Comparison of ENCODE assay signal across 14 cellular contexts in genomic region chr5:36929438-36929837, GRCh38. TPM values are rescaled to one million over a fixed set of nuclear protein-coding genes. Genes with fewer than 3 reads are reported as not detected.
DNase-seq lines count a peak whose midpoint lies in the region; ATAC-seq, FAIRE-seq and TF ChIP-seq lines count a peak whose summit lies in the region.
"Had no signal": no experiment of that assay in that cellular context is flagged by ENCODE, and none has a peak within 500 bp of the region (broad histone marks: within the 10 kb centered on the region; RNA-seq: fewer than 3 reads in every experiment).

No MANE protein-coding gene starts in this region.

- no peaks in the 10 kb centered on the region for H3K36me3 Mint-ChIP-seq in astrocyte (ENCODE audit: low read depth, unreplicated experiment)
- peaks cover 20% of the 10 kb centered on the region for H3K36me3 Mint-ChIP-seq in mesothelial cell of epicardium
- H3K36me3 Mint-ChIP-seq in progenitor cell of endocrine pancreas (ENCODE audit: insufficient read depth), result peaks cover 4% of the 10 kb centered on the region

- RAD21 ChIA-PET in HCT116 (lab: Charles Lee; ENCODE audit: low non-redundant PET in 1 of 2, low total read pairs in 2 of 2, uncharacterized antibody in 2 of 2, unreplicated experiment in 2 of 2), result no interaction called here

- no peak overlapping the region for H3K27ac ChIP-seq in A549
- no peak overlapping the region for H3K27ac ChIP-seq in HCT116 (ENCODE audit: low read depth, low read length)
- H3K27ac ChIP-seq in astrocyte (ENCODE audit: low read depth, low read length), result no peak overlapping the region

- intact Hi-C loops in HCT116 (cut with micrococcal nuclease), result loop anchor here (5.0 kb wide), 1 partner anchor 48 kb away; no protein-coding TSS in a partner anchor

- peaks cover 100% of the 10 kb centered on the region for H3K79me2 ChIP-seq in HCT116 (ENCODE audit: insufficient read depth, low read length)
- peaks cover 99% of the 10 kb centered on the region for H3K79me2 ChIP-seq in astrocyte (ENCODE audit: insufficient read depth, low read length)

- no peak overlapping the region for H3K4me3 Mint-ChIP-seq in astrocyte (ENCODE audit: unreplicated experiment)
- H3K4me3 Mint-ChIP-seq in mesothelial cell of epicardium, result no peak overlapping the region
- H3K4me3 Mint-ChIP-seq in progenitor cell of endocrine pancreas (ENCODE audit: low read depth), result no peak overlapping the region
- H3K4me3 Mint-ChIP-seq: B cell had no signal

- no peak for FAIRE-seq in A549 (lab: Jason Lieb, UNC)
- no peak for FAIRE-seq in astrocyte (lab: Jason Lieb, UNC)

- H3K27me3 ChIP-seq in HCT116 (ENCODE audit: insufficient read depth, low read length), result no peaks in the 10 kb centered on the region
- H3K27me3 ChIP-seq in astrocyte (ENCODE audit: insufficient read depth, low read length), result no peaks in the 10 kb centered on the region

- BruUV-seq in HCT116 (replicated peaks; lab: Mats Ljungman, UMichigan), result no TSS peak

- POLR2A ChIA-PET in A549 (lab: Yijun Ruan, JAX), result no interaction called here
- POLR2A ChIA-PET in HCT116 (lab: Charles Lee), result no interaction called here

- H3K9ac ChIP-seq in HCT116 (ENCODE audit: low read length) (no peak overlapping the region), astrocyte (ENCODE audit: low read length) (no peak overlapping the region)

- peak overlapping the region; percentile 40; the same call in 1 of the 3 replicates for H3K4me2 ChIP-seq in A549
- H3K4me2 ChIP-seq in HCT116 (ENCODE audit: low read length), result peak overlapping the region; percentile 11; the same call in 1 of the 2 replicates
- H3K4me2 ChIP-seq in astrocyte (ENCODE audit: low read length), result peak overlapping the region; percentile 12

- TF ChIP-seq EP300 in A549 (IDR thresholded peaks at IDR 0.05), result no peak

- DNase-seq in A549 (ENCODE audit: low read depth in 1 of 2, low spot score in 1 of 2) (no peak), HCT116 (ENCODE audit: low read depth, low spot score) (no peak), astrocyte (ENCODE audit: low read depth) (no peak), mesothelial cell of epicardium (ENCODE audit: low spot score in 2 of 2, unreplicated experiment in 2 of 2) (no peak), NCI-H146 (lab: John Stamatoyannopoulos, UW) (no peak), NCI-H226 (no peak), progenitor cell of endocrine pancreas (ENCODE audit: low spot score, unreplicated experiment) (no peak)
- DNase-seq: CD4-positive, alpha-beta memory T cell; Kasumi-1; NCI-H187 treated with DMSO at 0.1 percent for 48 hours; NK-92 treated with Interleukin-12 subunit alpha and Interleukin-12 subunit beta, amount 100 ng/mL, for 24 hours; RPMI8226 had no signal

- H3K4me3 ChIP-seq in A549 (no peak overlapping the region), HCT116 (replicated peaks in 1 of 2; ENCODE audit: low read depth in 1 of 2, low read length in 2 of 2) (no peak overlapping the region), astrocyte (ENCODE audit: insufficient read depth, low read depth, low read length) (no peak overlapping the region)

- H3K9me3 Mint-ChIP-seq in astrocyte (ENCODE audit: unreplicated experiment) (no peaks in the 10 kb centered on the region), mesothelial cell of epicardium (peaks cover 18% of the 10 kb centered on the region), progenitor cell of endocrine pancreas (ENCODE audit: low read depth) (peaks cover 8% of the 10 kb centered on the region)
- H3K9me3 Mint-ChIP-seq: CD4-positive, alpha-beta memory T cell; IgD-negative memory B cell had no signal

- ATAC-seq in A549 (no peak), HCT116 (no peak)

- TF ChIP-seq RAD21 in A549 (conservative IDR thresholded peaks at IDR 0.05 in 1 of 2, IDR thresholded peaks at IDR 0.05 in 1 of 2), result no peak
- TF ChIP-seq RAD21 in HCT116 (IDR thresholded peaks at IDR 0.05; ENCODE audit: low read depth), result no peak

- peaks cover 24% of the 10 kb centered on the region; the same call in 1 of the 2 replicates for H4K20me1 ChIP-seq in HCT116 (ENCODE audit: insufficient read depth)
- peaks cover 90% of the 10 kb centered on the region for H4K20me1 ChIP-seq in astrocyte (ENCODE audit: insufficient read depth, low read length)

- H3K27ac Mint-ChIP-seq in astrocyte (ENCODE audit: unreplicated experiment) (no peak overlapping the region), mesothelial cell of epicardium (peak overlapping the region; percentile 67), progenitor cell of endocrine pancreas (no peak overlapping the region)
- H3K27ac Mint-ChIP-seq: B cell, IgD-negative memory B cell had no signal

- CTCF ChIA-PET in A549 (lab: Yijun Ruan, JAX) (no interaction called here), HCT116 (lab: Charles Lee) (no interaction called here)

- H3K36me3 ChIP-seq in HCT116 (ENCODE audit: control insufficient read depth in 1 of 2, insufficient read depth in 2 of 2, low read length in 2 of 2) (no peaks in the 10 kb centered on the region), astrocyte (ENCODE audit: insufficient read depth, low read length) (no peaks in the 10 kb centered on the region)

- H3K9me3 ChIP-seq in A549, result no peaks in the 10 kb centered on the region
- H3K9me3 ChIP-seq in HCT116 (ENCODE audit: control insufficient read depth in 1 of 2, insufficient read depth in 1 of 2, low read depth in 1 of 2, low read length in 2 of 2), result no peaks in the 10 kb centered on the region
- H3K9me3 ChIP-seq in astrocyte (ENCODE audit: insufficient read depth, low read depth, low read length), result no peaks in the 10 kb centered on the region

- peaks cover 16% of the 10 kb centered on the region for H3K4me1 Mint-ChIP-seq in astrocyte (ENCODE audit: low read depth, unreplicated experiment)
- peaks cover 29% of the 10 kb centered on the region for H3K4me1 Mint-ChIP-seq in mesothelial cell of epicardium
- peaks cover 7% of the 10 kb centered on the region for H3K4me1 Mint-ChIP-seq in progenitor cell of endocrine pancreas (ENCODE audit: low read depth)

- no peak for TF ChIP-seq CTCF in A549 (IDR thresholded peaks at IDR 0.05)
- no peak for TF ChIP-seq CTCF in HCT116 (IDR thresholded peaks at IDR 0.05 in 2 of 3, conservative IDR thresholded peaks at IDR 0.05 in 1 of 3; ENCODE audit: borderline replicate concordance in 1 of 3, insufficient read depth in 1 of 3, low read depth in 2 of 3, low read length in 2 of 3)
- TF ChIP-seq CTCF in astrocyte (IDR thresholded peaks at IDR 0.05; ENCODE audit: insufficient read depth, low read depth, low read length), result no peak
- no peak for TF ChIP-seq CTCF in mesothelial cell of epicardium (IDR thresholded peaks at IDR 0.05; ENCODE audit: unreplicated experiment)
- no peak for TF ChIP-seq CTCF in progenitor cell of endocrine pancreas (IDR thresholded peaks at IDR 0.05; ENCODE audit: unreplicated experiment)

- H3K4me1 ChIP-seq in A549 (peaks cover 17% of the 10 kb centered on the region; the same call in 2 of the 3 replicates), HCT116 (ENCODE audit: control insufficient read depth in 1 of 2, insufficient read depth in 2 of 2, low read length in 2 of 2) (peaks cover 2 to 11% of the 10 kb centered on the region in 2 experiments; a peak in 3 of 4 replicates), astrocyte (ENCODE audit: insufficient read depth, low read length) (peaks cover 3% of the 10 kb centered on the region)

- TF ChIP-seq POLR2A in A549 (IDR thresholded peaks at IDR 0.05; ENCODE audit: low read length) (no peak), HCT116 (IDR thresholded peaks at IDR 0.05; ENCODE audit: borderline replicate concordance, extremely low read depth, insufficient read depth, insufficient read length) (no peak)

- H3K27me3 Mint-ChIP-seq in astrocyte (ENCODE audit: low read depth, unreplicated experiment) (no peaks in the 10 kb centered on the region), mesothelial cell of epicardium (ENCODE audit: low read depth) (no peaks in the 10 kb centered on the region), progenitor cell of endocrine pancreas (no peaks in the 10 kb centered on the region)
- H3K27me3 Mint-ChIP-seq: B cell; CD4-positive, alpha-beta memory T cell; IgD-negative memory B cell had no signal

- H2AFZ ChIP-seq in HCT116 (ENCODE audit: low read depth, low read length, poor library complexity, severe bottlenecking) (no peak overlapping the region), astrocyte (ENCODE audit: low read depth, low read length) (no peak overlapping the region)

- H3K9me2 ChIP-seq in HCT116 (ENCODE audit: insufficient read depth), result 0 out of 2 replicates have a peak, but pooled peaks cover 4% of the 10 kb centered on the region

TF ChIP-seq in A549, 52 proteins besides CTCF, POLR2A, EP300 and RAD21 (continues in another document):
- TF ChIP-seq EHMT2 (IDR thresholded peaks at IDR 0.05; ENCODE audit: low read depth) (no peak), FOSL2 (IDR thresholded peaks at IDR 0.05) (no peak), FOSL2 (CRISPR knock-in tag; IDR thresholded peaks at IDR 0.05) (no peak), EHF (CRISPR knock-in tag; IDR thresholded peaks at IDR 0.05) (no peak), RARB (CRISPR knock-in tag; IDR thresholded peaks at IDR 0.05) (no peak), NPAS2 (CRISPR knock-in tag; IDR thresholded peaks at IDR 0.05; ENCODE audit: borderline replicate concordance) (no peak)

TF ChIP-seq in HCT116, 20 proteins besides CTCF, POLR2A, EP300 and RAD21 (continues in another document):
- no peak for TF ChIP-seq EZH2phosphoT487 (IDR thresholded peaks at IDR 0.05; ENCODE audit: borderline replicate concordance)
- TF ChIP-seq CEBPB (IDR thresholded peaks at IDR 0.05; ENCODE audit: low read depth), result no peak
- TF ChIP-seq SRF (IDR thresholded peaks at IDR 0.05; ENCODE audit: low read depth), result no peak
- no peak for TF ChIP-seq TCF7L2 (IDR thresholded peaks at IDR 0.05; ENCODE audit: borderline replicate concordance, extremely low read depth, insufficient read depth, insufficient read length)
- no peak for TF ChIP-seq ELF1 (IDR thresholded peaks at IDR 0.05; ENCODE audit: borderline replicate concordance, low read depth)
- no peak for TF ChIP-seq ZFX (IDR thresholded peaks at IDR 0.05)
- TF ChIP-seq, protein P1, sequence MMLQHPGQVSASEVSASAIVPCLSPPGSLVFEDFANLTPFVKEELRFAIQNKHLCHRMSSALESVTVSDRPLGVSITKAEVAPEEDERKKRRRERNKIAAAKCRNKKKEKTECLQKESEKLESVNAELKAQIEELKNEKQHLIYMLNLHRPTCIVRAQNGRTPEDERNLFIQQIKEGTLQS (IDR thresholded peaks at IDR 0.05), result no peak
- no peak for TF ChIP-seq SP1 (IDR thresholded peaks at IDR 0.05; ENCODE audit: low read depth)
- no peak for TF ChIP-seq ZNF274 (IDR thresholded peaks at IDR 0.05; ENCODE audit: low read depth, low read length)

RNA-seq across cellular contexts. Expression of gene NIPBL, which starts 52.9 kb away (rescaled TPM):
- polyA plus RNA-seq in A549 (2011; rRNA removed), result 33.4 and 40.9 TPM in 2 replicates
- 4.5 and 5.4 TPM in 2 replicates for polyA plus RNA-seq in A549 (2012; cell fraction: cytosol; rRNA removed)
- polyA plus RNA-seq in A549 (2012; cell fraction: nucleus; rRNA removed), result 5.2 and 6.0 TPM in 2 replicates
- polyA plus RNA-seq in A549 (2017; fragmentation: RNase III; extraction: RNeasy Plus Mini Kit Qiagen cat#74134 plus additional on column Dnase treatment), result 12.3 to 12.7 TPM (median 12.4 TPM) in 3 replicates
- 109 and 127 TPM in 2 replicates for polyA minus RNA-seq in A549 (2011; rRNA and poly(A)+ RNA removed)
- total RNA-seq in HCT116 (2021; ENCODE audit: unreplicated experiment), result 45.1 TPM
- 14.4 and 16.5 TPM in 2 replicates for polyA plus RNA-seq in HCT116 (2012)
- 38.4 and 45.3 TPM in 2 replicates for total RNA-seq in astrocyte
- total RNA-seq in mesothelial cell of epicardium, result 84.0 to 92.2 TPM (median 88.6 TPM) in 3 replicates
- 85.6 and 88.0 TPM in 2 replicates for total RNA-seq in progenitor cell of endocrine pancreas
